ENCODE assay signal across 10 cellular contexts in the genomic region with DNA sequence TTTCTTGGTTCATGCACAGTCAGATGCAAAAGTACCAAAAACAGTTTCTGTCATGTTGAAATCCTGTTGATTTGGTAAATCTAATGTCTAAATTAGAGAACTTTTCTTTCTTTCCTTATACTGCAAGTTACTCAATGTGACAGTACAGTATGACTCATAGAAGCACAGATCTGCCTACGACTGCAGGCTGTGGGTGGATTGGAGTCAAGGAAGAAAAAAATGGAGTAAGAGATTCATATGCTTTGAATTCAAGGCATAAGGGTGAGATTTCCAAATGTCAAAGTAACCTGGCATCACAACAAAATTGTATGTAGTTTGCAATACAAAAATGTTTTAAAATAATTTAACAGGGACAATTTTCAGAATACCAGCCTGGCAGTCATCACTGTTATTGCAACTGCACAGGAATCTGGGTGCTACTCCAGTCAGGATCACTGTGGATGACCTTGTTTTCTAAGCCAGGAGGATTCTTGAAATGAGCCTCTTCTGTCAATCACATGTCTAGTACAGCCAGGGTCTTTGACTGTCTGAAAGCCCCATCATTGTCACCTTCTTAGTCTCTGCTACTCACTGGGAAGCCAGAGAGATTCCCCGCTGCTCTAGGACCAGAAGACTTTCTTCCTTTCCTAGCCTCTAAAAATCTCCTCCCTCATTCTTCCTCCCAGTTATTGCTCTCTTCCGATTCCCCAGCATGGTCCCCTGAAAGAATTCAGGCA.
DNase-seq lines count a peak whose midpoint lies in the region; ATAC-seq, FAIRE-seq and TF ChIP-seq lines count a peak whose summit lies in the region.
"Had no signal": no experiment of that assay in that cellular context is flagged by ENCODE, and none has a peak within 500 bp of the region (broad histone marks: within the 10 kb centered on the region; RNA-seq: fewer than 3 reads in every experiment).

No MANE protein-coding gene starts in this region.

- no peaks in the 10 kb centered on the region for H3K9me3 Mint-ChIP-seq in activated T-cell treated with anti-CD3 and anti-CD28 coated beads, Interleukin-2, amount 50 U/mL, for 72 hours

- no peak overlapping the region for H3K4me3 Mint-ChIP-seq in activated T-cell treated with anti-CD3 and anti-CD28 coated beads, Interleukin-2, amount 50 U/mL, for 72 hours

- no peak overlapping the region for H3K27ac Mint-ChIP-seq in activated T-cell treated with anti-CD3 and anti-CD28 coated beads, Interleukin-2, amount 50 U/mL, for 72 hours

- no peak for ATAC-seq in activated T-cell treated with anti-CD3 and anti-CD28 coated beads, Interleukin-2, amount 50 U/mL, for 72 hours (replicated peaks in 1 of 2)
- no peak for ATAC-seq in HG03460 (IDR thresholded peaks at IDR 0.05; ENCODE audit: unreplicated experiment)
- no peak for ATAC-seq in HG02642 (IDR thresholded peaks at IDR 0.05; ENCODE audit: poor library complexity, unreplicated experiment)

- peak; percentile 15 for FAIRE-seq in endometrium (lab: Jason Lieb, UNC)

- H3K27me3 Mint-ChIP-seq in activated T-cell treated with anti-CD3 and anti-CD28 coated beads, Interleukin-2, amount 50 U/mL, for 72 hours (ENCODE audit: low read depth) = no peaks in the 10 kb centered on the region

- no peak for TF ChIP-seq CTCF in AG09319 (IDR thresholded peaks at IDR 0.05; ENCODE audit: low read depth, low read length)

- H3K4me1 Mint-ChIP-seq in activated T-cell treated with anti-CD3 and anti-CD28 coated beads, Interleukin-2, amount 50 U/mL, for 72 hours (ENCODE audit: low read depth) = no peaks in the 10 kb centered on the region

- DNase-seq in AG09319 (ENCODE audit: extremely low read depth, low read depth) = peak; percentile 46
- DNase-seq in NCI-H69 (lab: John Stamatoyannopoulos, UW) = peak; percentile 45
- peak; percentile 72 for DNase-seq in myocyte (ENCODE audit: low read depth)
- DNase-seq in activated T-cell treated with anti-CD3 and anti-CD28 coated beads, Interleukin-2, amount 50 U/mL, for 72 hours = no peak
- no peak for DNase-seq in dermis blood vessel endothelial cell
- DNase-seq: activated effector memory CD4-positive, alpha-beta T cell treated with anti-CD3 and anti-CD28 coated beads, Interleukin-2, amount 50 U/mL, for 16 hours; DND-41 had no signal

- H3K36me3 Mint-ChIP-seq in activated T-cell treated with anti-CD3 and anti-CD28 coated beads, Interleukin-2, amount 50 U/mL, for 72 hours (ENCODE audit: insufficient read depth in 2 of 2) = no peaks in the 10 kb centered on the region

Comparison
In these comparisons a context has a peak if more than half of its experiments do, and no peak if none do; other contexts are left out.
1. DNase-seq: peak in AG09319 (single experiment), NCI-H69 (single experiment) and myocyte (single experiment); none in activated T-cell treated with anti-CD3 and anti-CD28 coated beads, Interleukin-2, amount 50 U/mL, for 72 hours (0 of 2) and dermis blood vessel endothelial cell (single experiment).